ENCODE assay signal across 2 cellular contexts in the genomic region with DNA sequence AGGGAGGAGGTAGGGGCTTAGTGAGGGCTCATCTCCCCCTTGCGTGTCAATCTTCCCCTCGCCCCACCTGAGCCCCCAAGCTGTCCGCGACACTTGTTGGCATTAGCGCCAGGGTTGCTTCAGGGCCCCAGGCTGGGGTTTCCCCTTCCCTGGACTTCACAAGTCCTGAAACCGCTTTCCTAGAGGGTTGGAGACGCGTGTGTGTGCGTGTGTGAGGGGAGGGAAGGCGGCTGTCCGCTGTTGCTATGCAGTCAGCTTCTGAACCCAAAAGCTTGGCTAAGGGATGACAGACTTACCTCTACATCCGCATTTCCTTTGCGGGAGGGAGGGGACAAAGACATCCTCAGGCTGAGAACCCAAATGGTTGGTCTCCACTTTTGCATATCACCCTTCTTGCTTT.
TF ChIP-seq lines count a peak whose summit lies in the region.

No MANE protein-coding gene starts in this region.

TF ChIP-seq in liver, 16 proteins besides CTCF, POLR2A, EP300 and RAD21:
- TF ChIP-seq, protein P1, sequence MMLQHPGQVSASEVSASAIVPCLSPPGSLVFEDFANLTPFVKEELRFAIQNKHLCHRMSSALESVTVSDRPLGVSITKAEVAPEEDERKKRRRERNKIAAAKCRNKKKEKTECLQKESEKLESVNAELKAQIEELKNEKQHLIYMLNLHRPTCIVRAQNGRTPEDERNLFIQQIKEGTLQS (IDR thresholded peaks at IDR 0.05): no peak
- TF ChIP-seq SP1 (IDR thresholded peaks at IDR 0.05) (no peak), EGR1 (IDR thresholded peaks at IDR 0.05; ENCODE audit: low read depth in 2 of 2) (no peak), RXRA (IDR thresholded peaks at IDR 0.05) (no peak), FOXA2 (IDR thresholded peaks at IDR 0.05) (no peak)
- TF ChIP-seq, protein P2, sequence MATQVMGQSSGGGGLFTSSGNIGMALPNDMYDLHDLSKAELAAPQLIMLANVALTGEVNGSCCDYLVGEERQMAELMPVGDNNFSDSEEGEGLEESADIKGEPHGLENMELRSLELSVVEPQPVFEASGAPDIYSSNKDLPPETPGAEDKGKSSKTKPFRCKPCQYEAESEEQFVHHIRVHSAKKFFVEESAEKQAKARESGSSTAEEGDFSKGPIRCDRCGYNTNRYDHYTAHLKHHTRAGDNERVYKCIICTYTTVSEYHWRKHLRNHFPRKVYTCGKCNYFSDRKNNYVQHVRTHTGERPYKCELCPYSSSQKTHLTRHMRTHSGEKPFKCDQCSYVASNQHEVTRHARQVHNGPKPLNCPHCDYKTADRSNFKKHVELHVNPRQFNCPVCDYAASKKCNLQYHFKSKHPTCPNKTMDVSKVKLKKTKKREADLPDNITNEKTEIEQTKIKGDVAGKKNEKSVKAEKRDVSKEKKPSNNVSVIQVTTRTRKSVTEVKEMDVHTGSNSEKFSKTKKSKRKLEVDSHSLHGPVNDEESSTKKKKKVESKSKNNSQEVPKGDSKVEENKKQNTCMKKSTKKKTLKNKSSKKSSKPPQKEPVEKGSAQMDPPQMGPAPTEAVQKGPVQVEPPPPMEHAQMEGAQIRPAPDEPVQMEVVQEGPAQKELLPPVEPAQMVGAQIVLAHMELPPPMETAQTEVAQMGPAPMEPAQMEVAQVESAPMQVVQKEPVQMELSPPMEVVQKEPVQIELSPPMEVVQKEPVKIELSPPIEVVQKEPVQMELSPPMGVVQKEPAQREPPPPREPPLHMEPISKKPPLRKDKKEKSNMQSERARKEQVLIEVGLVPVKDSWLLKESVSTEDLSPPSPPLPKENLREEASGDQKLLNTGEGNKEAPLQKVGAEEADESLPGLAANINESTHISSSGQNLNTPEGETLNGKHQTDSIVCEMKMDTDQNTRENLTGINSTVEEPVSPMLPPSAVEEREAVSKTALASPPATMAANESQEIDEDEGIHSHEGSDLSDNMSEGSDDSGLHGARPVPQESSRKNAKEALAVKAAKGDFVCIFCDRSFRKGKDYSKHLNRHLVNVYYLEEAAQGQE (IDR thresholded peaks at IDR 0.05): peak; percentile 21

TF ChIP-seq in HepG2, 621 proteins besides CTCF, POLR2A, EP300 and RAD21:
- TF ChIP-seq RFXANK (CRISPR knock-in tag; IDR thresholded peaks at IDR 0.05) (no peak), ZSCAN21 (CRISPR knock-in tag; IDR thresholded peaks at IDR 0.05; ENCODE audit: borderline replicate concordance) (no peak), JDP2 (CRISPR knock-in tag; IDR thresholded peaks at IDR 0.05; ENCODE audit: borderline replicate concordance) (no peak), ZNF282 (IDR thresholded peaks at IDR 0.05; ENCODE audit: partially characterized antibody) (no peak), SNAI1 (CRISPR knock-in tag; IDR thresholded peaks at IDR 0.05; ENCODE audit: borderline replicate concordance) (no peak), ATF7-NPFF (CRISPR knock-in tag; IDR thresholded peaks at IDR 0.05; ENCODE audit: low read depth) (no peak)
